1 cellular context compared by ENCODE assay signal in the genomic region with DNA sequence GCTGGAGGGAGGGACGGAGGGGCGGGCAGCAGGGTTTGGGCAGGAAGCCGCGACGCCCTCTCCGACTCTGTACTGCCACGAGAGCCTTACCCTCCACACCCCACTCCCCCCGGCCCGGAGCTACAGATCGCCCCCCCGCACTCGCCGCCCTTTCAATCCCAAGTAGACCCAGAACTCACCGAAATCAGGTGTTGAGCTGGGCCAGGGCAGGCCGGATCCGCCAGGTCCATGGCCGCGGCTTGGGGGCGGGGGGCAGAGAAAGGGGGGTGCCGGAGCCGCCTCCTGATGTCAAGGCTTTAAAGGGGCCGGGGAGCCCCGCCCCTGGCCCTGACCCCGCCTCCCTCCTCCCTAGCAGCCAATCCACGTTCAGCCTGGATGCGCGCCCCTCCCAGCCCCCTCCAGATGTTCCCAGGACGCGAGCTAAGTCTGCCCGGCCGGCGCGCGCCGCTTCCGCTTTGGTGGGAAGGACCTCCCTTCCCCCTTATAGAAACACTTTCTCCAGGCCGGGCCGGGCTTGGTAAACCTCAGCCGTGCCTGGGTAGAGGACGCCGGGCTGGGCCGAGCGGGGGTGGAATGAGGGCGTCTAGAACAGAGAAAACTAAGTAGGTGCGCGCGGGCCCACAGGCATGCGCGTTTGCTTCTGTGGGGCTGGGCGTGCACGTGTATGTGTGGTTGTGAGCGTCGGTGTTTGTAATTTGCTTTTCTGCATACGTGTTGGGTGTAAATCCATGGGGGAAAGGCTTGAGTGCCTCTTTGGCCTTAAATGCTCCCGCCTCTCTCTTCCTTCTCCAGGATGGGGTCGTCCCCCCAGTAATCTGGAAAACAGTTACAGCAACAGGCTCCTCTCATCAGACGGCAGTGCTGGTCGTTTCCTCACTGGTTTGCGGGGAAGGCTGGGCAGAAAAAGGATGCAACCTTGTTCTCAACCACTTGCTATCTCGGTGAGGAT.
TF ChIP-seq lines count a peak whose summit lies in the region.

A gene with protein sequence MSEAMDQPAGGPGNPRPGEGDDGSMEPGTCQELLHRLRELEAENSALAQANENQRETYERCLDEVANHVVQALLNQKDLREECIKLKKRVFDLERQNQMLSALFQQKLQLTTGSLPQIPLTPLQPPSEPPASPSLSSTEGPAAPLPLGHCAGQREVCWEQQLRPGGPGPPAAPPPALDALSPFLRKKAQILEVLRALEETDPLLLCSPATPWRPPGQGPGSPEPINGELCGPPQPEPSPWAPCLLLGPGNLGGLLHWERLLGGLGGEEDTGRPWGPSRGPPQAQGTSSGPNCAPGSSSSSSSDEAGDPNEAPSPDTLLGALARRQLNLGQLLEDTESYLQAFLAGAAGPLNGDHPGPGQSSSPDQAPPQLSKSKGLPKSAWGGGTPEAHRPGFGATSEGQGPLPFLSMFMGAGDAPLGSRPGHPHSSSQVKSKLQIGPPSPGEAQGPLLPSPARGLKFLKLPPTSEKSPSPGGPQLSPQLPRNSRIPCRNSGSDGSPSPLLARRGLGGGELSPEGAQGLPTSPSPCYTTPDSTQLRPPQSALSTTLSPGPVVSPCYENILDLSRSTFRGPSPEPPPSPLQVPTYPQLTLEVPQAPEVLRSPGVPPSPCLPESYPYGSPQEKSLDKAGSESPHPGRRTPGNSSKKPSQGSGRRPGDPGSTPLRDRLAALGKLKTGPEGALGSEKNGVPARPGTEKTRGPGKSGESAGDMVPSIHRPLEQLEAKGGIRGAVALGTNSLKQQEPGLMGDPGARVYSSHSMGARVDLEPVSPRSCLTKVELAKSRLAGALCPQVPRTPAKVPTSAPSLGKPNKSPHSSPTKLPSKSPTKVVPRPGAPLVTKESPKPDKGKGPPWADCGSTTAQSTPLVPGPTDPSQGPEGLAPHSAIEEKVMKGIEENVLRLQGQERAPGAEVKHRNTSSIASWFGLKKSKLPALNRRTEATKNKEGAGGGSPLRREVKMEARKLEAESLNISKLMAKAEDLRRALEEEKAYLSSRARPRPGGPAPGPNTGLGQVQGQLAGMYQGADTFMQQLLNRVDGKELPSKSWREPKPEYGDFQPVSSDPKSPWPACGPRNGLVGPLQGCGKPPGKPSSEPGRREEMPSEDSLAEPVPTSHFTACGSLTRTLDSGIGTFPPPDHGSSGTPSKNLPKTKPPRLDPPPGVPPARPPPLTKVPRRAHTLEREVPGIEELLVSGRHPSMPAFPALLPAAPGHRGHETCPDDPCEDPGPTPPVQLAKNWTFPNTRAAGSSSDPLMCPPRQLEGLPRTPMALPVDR (N-terminal part only) (minus strand): TSS at position 271 of the 949 bp plus-strand sequence. CDS start 24,369 bp downstream, outside the sequence.

TF ChIP-seq in GM23338, 12 proteins besides CTCF, POLR2A, EP300 and RAD21 (continued from another document):
- TF ChIP-seq ZNF331 (CRISPR knock-in tag; IDR thresholded peaks at IDR 0.05; ENCODE audit: low read depth) = no peak
